In the genomic region with DNA sequence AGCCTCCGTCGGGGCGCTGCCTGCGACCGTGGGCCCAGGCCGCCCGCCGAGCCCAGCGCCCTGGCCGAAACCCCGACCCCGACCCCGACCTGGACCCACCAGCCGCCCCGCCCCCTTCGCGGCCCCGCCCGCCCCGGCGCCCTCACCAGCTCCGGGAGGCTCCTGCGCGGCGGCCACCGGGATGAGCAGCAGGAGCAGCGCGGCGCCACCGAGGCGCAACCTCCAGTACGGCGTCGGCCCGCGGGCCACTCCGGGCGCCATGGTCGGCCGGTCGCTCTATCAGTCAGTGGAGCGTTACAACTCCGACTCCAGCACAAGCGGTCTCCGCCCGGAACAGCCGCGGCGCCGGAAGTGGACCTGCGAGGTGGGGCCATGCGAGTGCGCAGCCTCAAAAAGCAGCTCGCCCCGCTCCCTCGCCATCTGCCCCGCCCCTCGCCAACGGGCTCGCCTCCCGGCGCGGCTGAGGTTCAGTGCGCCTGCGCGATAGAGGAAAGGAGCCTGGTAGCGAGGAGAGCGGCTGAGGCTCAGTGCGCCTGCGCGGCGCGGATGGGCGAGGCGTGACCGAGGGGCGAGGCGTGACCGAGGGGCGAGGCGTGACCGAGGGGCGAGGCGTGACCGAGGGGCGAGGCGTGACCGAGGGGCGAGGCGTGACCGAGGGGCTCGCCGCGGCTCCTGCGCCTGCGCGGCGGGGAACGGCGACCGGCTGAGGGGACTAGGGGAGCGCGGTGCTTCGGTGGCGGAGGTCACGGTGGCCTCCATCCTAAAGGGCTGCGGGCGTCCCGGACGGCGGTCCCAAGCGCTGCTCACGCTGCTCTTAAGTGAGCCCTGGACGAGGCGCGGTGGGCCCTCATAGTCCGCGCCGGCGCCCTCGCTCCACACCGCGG, we compare ENCODE assay signal across 1 cellular context.
TF ChIP-seq lines count a peak whose summit lies in the region.

A gene with protein sequence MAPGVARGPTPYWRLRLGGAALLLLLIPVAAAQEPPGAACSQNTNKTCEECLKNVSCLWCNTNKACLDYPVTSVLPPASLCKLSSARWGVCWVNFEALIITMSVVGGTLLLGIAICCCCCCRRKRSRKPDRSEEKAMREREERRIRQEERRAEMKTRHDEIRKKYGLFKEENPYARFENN (minus strand): TSS at position 335 of the 884 bp plus-strand sequence. CDS start 74 bp downstream, at position 261.

TF ChIP-seq in HepG2, 621 proteins besides CTCF, POLR2A, EP300 and RAD21 (continued from another document and continues in another):
- TF ChIP-seq, protein P1, sequence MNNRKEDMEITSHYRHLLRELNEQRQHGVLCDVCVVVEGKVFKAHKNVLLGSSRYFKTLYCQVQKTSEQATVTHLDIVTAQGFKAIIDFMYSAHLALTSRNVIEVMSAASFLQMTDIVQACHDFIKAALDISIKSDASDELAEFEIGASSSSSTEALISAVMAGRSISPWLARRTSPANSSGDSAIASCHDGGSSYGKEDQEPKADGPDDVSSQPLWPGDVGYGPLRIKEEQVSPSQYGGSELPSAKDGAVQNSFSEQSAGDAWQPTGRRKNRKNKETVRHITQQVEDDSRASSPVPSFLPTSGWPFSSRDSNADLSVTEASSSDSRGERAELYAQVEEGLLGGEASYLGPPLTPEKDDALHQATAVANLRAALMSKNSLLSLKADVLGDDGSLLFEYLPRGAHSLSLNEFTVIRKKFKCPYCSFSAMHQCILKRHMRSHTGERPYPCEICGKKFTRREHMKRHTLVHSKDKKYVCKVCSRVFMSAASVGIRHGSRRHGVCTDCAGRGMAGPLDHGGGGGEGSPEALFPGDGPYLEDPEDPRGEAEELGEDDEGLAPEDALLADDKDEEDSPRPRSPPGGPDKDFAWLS (CRISPR knock-in tag; IDR thresholded peaks at IDR 0.05; ENCODE audit: borderline replicate concordance): no peak; the same call in 1 of the 2 replicates
- no peak for TF ChIP-seq ZNF10 (CRISPR knock-in tag; IDR thresholded peaks at IDR 0.05; ENCODE audit: borderline replicate concordance, low read depth)
- no peak for TF ChIP-seq ZNF850 (CRISPR knock-in tag; conservative IDR thresholded peaks at IDR 0.05)
- TF ChIP-seq, protein P2, sequence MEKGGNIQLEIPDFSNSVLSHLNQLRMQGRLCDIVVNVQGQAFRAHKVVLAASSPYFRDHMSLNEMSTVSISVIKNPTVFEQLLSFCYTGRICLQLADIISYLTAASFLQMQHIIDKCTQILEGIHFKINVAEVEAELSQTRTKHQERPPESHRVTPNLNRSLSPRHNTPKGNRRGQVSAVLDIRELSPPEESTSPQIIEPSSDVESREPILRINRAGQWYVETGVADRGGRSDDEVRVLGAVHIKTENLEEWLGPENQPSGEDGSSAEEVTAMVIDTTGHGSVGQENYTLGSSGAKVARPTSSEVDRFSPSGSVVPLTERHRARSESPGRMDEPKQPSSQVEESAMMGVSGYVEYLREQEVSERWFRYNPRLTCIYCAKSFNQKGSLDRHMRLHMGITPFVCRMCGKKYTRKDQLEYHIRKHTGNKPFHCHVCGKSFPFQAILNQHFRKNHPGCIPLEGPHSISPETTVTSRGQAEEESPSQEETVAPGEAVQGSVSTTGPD (CRISPR knock-in tag; IDR thresholded peaks at IDR 0.05): no peak
- TF ChIP-seq MYC (CRISPR knock-in tag; IDR thresholded peaks at IDR 0.05; ENCODE audit: borderline replicate concordance): peak; percentile 66; the same call in 1 of the 2 replicates
- no peak; the same call in 1 of the 2 replicates for TF ChIP-seq NFKB2 (CRISPR knock-in tag; IDR thresholded peaks at IDR 0.05; ENCODE audit: borderline replicate concordance)
- TF ChIP-seq KDM2A (CRISPR knock-in tag; IDR thresholded peaks at IDR 0.05; ENCODE audit: borderline replicate concordance, low read depth): peak; percentile 59; the same call in 1 of the 2 replicates
- no peak for TF ChIP-seq AKAP8 (CRISPR knock-in tag; IDR thresholded peaks at IDR 0.05)
- TF ChIP-seq ZNF577 (CRISPR knock-in tag; IDR thresholded peaks at IDR 0.05; ENCODE audit: borderline replicate concordance, low read depth): no peak
- TF ChIP-seq CBFB (CRISPR knock-in tag; IDR thresholded peaks at IDR 0.05): no peak; the same call in 1 of the 2 replicates
- 0 out of 2 replicates have a peak, but pooled peaks have one; percentile 27 for TF ChIP-seq ZNF747 (CRISPR knock-in tag; IDR thresholded peaks at IDR 0.05; ENCODE audit: borderline replicate concordance)
- no peak for TF ChIP-seq RFX3 (CRISPR knock-in tag; IDR thresholded peaks at IDR 0.05)
- no peak for TF ChIP-seq ZNF264 (CRISPR knock-in tag; IDR thresholded peaks at IDR 0.05)
- TF ChIP-seq KAT7 (CRISPR knock-in tag; IDR thresholded peaks at IDR 0.05; ENCODE audit: borderline replicate concordance): no peak
- TF ChIP-seq, protein P3, sequence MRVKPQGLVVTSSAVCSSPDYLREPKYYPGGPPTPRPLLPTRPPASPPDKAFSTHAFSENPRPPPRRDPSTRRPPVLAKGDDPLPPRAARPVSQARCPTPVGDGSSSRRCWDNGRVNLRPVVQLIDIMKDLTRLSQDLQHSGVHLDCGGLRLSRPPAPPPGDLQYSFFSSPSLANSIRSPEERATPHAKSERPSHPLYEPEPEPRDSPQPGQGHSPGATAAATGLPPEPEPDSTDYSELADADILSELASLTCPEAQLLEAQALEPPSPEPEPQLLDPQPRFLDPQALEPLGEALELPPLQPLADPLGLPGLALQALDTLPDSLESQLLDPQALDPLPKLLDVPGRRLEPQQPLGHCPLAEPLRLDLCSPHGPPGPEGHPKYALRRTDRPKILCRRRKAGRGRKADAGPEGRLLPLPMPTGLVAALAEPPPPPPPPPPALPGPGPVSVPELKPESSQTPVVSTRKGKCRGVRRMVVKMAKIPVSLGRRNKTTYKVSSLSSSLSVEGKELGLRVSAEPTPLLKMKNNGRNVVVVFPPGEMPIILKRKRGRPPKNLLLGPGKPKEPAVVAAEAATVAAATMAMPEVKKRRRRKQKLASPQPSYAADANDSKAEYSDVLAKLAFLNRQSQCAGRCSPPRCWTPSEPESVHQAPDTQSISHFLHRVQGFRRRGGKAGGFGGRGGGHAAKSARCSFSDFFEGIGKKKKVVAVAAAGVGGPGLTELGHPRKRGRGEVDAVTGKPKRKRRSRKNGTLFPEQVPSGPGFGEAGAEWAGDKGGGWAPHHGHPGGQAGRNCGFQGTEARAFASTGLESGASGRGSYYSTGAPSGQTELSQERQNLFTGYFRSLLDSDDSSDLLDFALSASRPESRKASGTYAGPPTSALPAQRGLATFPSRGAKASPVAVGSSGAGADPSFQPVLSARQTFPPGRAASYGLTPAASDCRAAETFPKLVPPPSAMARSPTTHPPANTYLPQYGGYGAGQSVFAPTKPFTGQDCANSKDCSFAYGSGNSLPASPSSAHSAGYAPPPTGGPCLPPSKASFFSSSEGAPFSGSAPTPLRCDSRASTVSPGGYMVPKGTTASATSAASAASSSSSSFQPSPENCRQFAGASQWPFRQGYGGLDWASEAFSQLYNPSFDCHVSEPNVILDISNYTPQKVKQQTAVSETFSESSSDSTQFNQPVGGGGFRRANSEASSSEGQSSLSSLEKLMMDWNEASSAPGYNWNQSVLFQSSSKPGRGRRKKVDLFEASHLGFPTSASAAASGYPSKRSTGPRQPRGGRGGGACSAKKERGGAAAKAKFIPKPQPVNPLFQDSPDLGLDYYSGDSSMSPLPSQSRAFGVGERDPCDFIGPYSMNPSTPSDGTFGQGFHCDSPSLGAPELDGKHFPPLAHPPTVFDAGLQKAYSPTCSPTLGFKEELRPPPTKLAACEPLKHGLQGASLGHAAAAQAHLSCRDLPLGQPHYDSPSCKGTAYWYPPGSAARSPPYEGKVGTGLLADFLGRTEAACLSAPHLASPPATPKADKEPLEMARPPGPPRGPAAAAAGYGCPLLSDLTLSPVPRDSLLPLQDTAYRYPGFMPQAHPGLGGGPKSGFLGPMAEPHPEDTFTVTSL (CRISPR knock-in tag; IDR thresholded peaks at IDR 0.05; ENCODE audit: borderline replicate concordance): no peak
- TF ChIP-seq, protein P4, sequence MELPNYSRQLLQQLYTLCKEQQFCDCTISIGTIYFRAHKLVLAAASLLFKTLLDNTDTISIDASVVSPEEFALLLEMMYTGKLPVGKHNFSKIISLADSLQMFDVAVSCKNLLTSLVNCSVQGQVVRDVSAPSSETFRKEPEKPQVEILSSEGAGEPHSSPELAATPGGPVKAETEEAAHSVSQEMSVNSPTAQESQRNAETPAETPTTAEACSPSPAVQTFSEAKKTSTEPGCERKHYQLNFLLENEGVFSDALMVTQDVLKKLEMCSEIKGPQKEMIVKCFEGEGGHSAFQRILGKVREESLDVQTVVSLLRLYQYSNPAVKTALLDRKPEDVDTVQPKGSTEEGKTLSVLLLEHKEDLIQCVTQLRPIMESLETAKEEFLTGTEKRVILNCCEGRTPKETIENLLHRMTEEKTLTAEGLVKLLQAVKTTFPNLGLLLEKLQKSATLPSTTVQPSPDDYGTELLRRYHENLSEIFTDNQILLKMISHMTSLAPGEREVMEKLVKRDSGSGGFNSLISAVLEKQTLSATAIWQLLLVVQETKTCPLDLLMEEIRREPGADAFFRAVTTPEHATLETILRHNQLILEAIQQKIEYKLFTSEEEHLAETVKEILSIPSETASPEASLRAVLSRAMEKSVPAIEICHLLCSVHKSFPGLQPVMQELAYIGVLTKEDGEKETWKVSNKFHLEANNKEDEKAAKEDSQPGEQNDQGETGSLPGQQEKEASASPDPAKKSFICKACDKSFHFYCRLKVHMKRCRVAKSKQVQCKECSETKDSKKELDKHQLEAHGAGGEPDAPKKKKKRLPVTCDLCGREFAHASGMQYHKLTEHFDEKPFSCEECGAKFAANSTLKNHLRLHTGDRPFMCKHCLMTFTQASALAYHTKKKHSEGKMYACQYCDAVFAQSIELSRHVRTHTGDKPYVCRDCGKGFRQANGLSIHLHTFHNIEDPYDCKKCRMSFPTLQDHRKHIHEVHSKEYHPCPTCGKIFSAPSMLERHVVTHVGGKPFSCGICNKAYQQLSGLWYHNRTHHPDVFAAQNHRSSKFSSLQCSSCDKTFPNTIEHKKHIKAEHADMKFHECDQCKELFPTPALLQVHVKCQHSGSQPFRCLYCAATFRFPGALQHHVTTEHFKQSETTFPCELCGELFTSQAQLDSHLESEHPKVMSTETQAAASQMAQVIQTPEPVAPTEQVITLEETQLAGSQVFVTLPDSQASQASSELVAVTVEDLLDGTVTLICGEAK (IDR thresholded peaks at IDR 0.05): no peak
- TF ChIP-seq, protein P4 (CRISPR knock-in tag; IDR thresholded peaks at IDR 0.05): no peak; the same call in 1 of the 2 replicates
- peak; percentile 80; the same call in 1 of the 2 replicates for TF ChIP-seq ZFP36L1 (CRISPR knock-in tag; IDR thresholded peaks at IDR 0.05)
- TF ChIP-seq CBX5 (CRISPR knock-in tag; IDR thresholded peaks at IDR 0.05; ENCODE audit: borderline replicate concordance): no peak
- no peak; the same call in 1 of the 2 replicates for TF ChIP-seq ZNF225 (CRISPR knock-in tag; IDR thresholded peaks at IDR 0.05)
- TF ChIP-seq, protein P5, sequence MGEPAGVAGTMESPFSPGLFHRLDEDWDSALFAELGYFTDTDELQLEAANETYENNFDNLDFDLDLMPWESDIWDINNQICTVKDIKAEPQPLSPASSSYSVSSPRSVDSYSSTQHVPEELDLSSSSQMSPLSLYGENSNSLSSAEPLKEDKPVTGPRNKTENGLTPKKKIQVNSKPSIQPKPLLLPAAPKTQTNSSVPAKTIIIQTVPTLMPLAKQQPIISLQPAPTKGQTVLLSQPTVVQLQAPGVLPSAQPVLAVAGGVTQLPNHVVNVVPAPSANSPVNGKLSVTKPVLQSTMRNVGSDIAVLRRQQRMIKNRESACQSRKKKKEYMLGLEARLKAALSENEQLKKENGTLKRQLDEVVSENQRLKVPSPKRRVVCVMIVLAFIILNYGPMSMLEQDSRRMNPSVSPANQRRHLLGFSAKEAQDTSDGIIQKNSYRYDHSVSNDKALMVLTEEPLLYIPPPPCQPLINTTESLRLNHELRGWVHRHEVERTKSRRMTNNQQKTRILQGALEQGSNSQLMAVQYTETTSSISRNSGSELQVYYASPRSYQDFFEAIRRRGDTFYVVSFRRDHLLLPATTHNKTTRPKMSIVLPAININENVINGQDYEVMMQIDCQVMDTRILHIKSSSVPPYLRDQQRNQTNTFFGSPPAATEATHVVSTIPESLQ (CRISPR knock-in tag; conservative IDR thresholded peaks at IDR 0.05): no peak
- TF ChIP-seq, protein P6, sequence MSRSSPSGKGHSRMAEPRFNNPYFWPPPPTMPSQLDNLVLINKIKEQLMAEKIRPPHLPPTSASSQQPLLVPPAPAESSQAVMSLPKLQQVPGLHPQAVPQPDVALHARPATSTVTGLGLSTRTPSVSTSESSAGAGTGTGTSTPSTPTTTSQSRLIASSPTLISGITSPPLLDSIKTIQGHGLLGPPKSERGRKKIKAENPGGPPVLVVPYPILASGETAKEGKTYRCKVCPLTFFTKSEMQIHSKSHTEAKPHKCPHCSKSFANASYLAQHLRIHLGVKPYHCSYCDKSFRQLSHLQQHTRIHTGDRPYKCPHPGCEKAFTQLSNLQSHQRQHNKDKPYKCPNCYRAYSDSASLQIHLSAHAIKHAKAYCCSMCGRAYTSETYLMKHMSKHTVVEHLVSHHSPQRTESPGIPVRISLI (CRISPR knock-in tag; IDR thresholded peaks at IDR 0.05; ENCODE audit: borderline replicate concordance): no peak
- TF ChIP-seq, protein P7, sequence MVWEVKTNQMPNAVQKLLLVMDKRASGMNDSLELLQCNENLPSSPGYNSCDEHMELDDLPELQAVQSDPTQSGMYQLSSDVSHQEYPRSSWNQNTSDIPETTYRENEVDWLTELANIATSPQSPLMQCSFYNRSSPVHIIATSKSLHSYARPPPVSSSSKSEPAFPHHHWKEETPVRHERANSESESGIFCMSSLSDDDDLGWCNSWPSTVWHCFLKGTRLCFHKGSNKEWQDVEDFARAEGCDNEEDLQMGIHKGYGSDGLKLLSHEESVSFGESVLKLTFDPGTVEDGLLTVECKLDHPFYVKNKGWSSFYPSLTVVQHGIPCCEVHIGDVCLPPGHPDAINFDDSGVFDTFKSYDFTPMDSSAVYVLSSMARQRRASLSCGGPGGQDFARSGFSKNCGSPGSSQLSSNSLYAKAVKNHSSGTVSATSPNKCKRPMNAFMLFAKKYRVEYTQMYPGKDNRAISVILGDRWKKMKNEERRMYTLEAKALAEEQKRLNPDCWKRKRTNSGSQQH (CRISPR knock-in tag; IDR thresholded peaks at IDR 0.05; ENCODE audit: low read depth): no peak
- no peak for TF ChIP-seq JUN (CRISPR knock-in tag; IDR thresholded peaks at IDR 0.05)
- TF ChIP-seq ZNF121 (CRISPR knock-in tag; IDR thresholded peaks at IDR 0.05): no peak
